ENCODE assay signal across 1 cellular context in the genomic region with DNA sequence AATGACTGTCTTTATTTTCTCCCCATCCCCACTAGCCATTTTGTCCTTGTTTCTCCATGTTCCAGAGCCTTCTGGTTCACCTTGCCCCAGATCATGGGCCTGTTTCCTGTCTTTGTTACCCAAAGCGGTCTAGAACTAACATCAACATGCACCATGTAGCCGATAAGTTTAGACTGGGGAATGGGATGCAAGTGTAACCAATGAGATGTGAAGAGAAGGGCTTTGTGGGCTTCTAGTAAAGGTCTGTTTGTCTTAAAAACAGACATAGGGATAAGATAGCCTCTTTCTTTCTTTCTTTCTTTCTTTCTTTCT.
TF ChIP-seq lines count a peak whose summit lies in the region.

No MANE protein-coding gene starts in this region.

TF ChIP-seq in H1, 55 proteins besides CTCF, POLR2A, EP300 and RAD21 (continued from another document):
- TF ChIP-seq, protein P1, sequence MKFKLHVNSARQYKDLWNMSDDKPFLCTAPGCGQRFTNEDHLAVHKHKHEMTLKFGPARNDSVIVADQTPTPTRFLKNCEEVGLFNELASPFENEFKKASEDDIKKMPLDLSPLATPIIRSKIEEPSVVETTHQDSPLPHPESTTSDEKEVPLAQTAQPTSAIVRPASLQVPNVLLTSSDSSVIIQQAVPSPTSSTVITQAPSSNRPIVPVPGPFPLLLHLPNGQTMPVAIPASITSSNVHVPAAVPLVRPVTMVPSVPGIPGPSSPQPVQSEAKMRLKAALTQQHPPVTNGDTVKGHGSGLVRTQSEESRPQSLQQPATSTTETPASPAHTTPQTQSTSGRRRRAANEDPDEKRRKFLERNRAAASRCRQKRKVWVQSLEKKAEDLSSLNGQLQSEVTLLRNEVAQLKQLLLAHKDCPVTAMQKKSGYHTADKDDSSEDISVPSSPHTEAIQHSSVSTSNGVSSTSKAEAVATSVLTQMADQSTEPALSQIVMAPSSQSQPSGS (IDR thresholded peaks at IDR 0.05; ENCODE audit: low read length) = no peak
- no peak for TF ChIP-seq KDM1A (IDR thresholded peaks at IDR 0.05; ENCODE audit: borderline replicate concordance, low read length)
- TF ChIP-seq CHD1 (IDR thresholded peaks at IDR 0.05; ENCODE audit: low read depth, low read length) = no peak
- no peak for TF ChIP-seq JUND (IDR thresholded peaks at IDR 0.05; ENCODE audit: low read length)
- no peak for TF ChIP-seq EZH2 (IDR thresholded peaks at IDR 0.05; ENCODE audit: low read depth, low read length, severe bottlenecking)
- no peak for TF ChIP-seq SIN3A (conservative IDR thresholded peaks at IDR 0.05 in 1 of 2, IDR thresholded peaks at IDR 0.05 in 1 of 2; ENCODE audit: low read depth in 1 of 2, low read length in 2 of 2)
- TF ChIP-seq MAFK (IDR thresholded peaks at IDR 0.05; ENCODE audit: low read depth, low read length) = no peak
- TF ChIP-seq KDM4A (IDR thresholded peaks at IDR 0.05; ENCODE audit: low read depth, low read length, severe bottlenecking) = no peak
- no peak for TF ChIP-seq RBBP5 (IDR thresholded peaks at IDR 0.05; ENCODE audit: borderline replicate concordance, low read depth, low read length)
